ENCODE assay signal across 8 cellular contexts in genomic region chrX:72304877-72305276, GRCh38. TPM values are rescaled to one million over a fixed set of nuclear protein-coding genes. Genes with fewer than 3 reads are reported as not detected.
DNase-seq lines count a peak whose midpoint lies in the region; ATAC-seq, FAIRE-seq and TF ChIP-seq lines count a peak whose summit lies in the region.

No MANE protein-coding gene starts in this region.

- H3K4me3 Mint-ChIP-seq in GM23338, result peak overlapping the region; percentile 74

- H3K4me2 ChIP-seq in GM23338 (peak overlapping the region; percentile 78), fibroblast of lung (ENCODE audit: extremely low read depth, insufficient read depth, low read length) (peak overlapping the region; percentile 44)

- H3K27me3 ChIP-seq in GM23338 (ENCODE audit: insufficient read depth), result peaks cover 78% of the 10 kb centered on the region
- H3K27me3 ChIP-seq in fibroblast of lung (ENCODE audit: control insufficient read depth, insufficient read depth, low read length), result peaks cover 71% of the 10 kb centered on the region

- H3K4me1 Mint-ChIP-seq in GM23338, result peaks cover 10% of the 10 kb centered on the region; the same call in 2 of the 3 replicates

- ATAC-seq in GM23338 (0 out of 3 replicates have a peak, but pooled peaks have one; percentile 3), SK-N-SH treated with all-trans-retinoic acid at 6 μM for 48 hours (0 out of 3 replicates have a peak, but pooled peaks have one; percentile 2), GM18873 (IDR thresholded peaks at IDR 0.05; ENCODE audit: low FRiP score, unreplicated experiment) (no peak), HG03139 (IDR thresholded peaks at IDR 0.05; ENCODE audit: unreplicated experiment) (no peak), GM19023 (IDR thresholded peaks at IDR 0.05; ENCODE audit: unreplicated experiment) (no peak)

- no peak for FAIRE-seq in RCC 7860 (lab: Jason Lieb, UNC)

- H3K9me3 Mint-ChIP-seq in GM23338, result 0 out of 3 replicates have a peak, but pooled peaks cover 4% of the 10 kb centered on the region

- H2AFZ ChIP-seq in GM23338 (peak overlapping the region; percentile 59), fibroblast of lung (ENCODE audit: low read length) (no peak overlapping the region)

- H3K36me3 ChIP-seq in GM23338 (ENCODE audit: insufficient read depth), result no peaks in the 10 kb centered on the region
- no peaks in the 10 kb centered on the region for H3K36me3 ChIP-seq in fibroblast of lung (ENCODE audit: control insufficient read depth, insufficient read depth, low read length)

- TF ChIP-seq CTCF in GM23338 (conservative IDR thresholded peaks at IDR 0.05; ENCODE audit: low read depth in 2 of 2), result no peak
- TF ChIP-seq CTCF in fibroblast of lung (conservative IDR thresholded peaks at IDR 0.05 in 1 of 2, IDR thresholded peaks at IDR 0.05 in 1 of 2; ENCODE audit: low read depth in 1 of 2, low read length in 2 of 2), result no peak
- no peak for TF ChIP-seq CTCF in retinal pigment epithelial cell (conservative IDR thresholded peaks at IDR 0.05; ENCODE audit: low read depth, low read length)

- peaks cover 3% of the 10 kb centered on the region; the same call in 1 of the 2 replicates for H3F3A ChIP-seq in GM23338 (replicated peaks; ENCODE audit: low read depth)

- H3K27ac ChIP-seq in GM23338 (ENCODE audit: low read depth) (no peak overlapping the region), fibroblast of lung (ENCODE audit: insufficient read depth, low read length) (no peak overlapping the region)

- no peaks in the 10 kb centered on the region for H3K9me2 ChIP-seq in GM23338 (ENCODE audit: insufficient read depth)

- H3K9ac ChIP-seq in fibroblast of lung (ENCODE audit: insufficient read depth, low read length), result no peak overlapping the region

- H3K4me1 ChIP-seq in GM23338 (ENCODE audit: insufficient read depth) (0 out of 2 replicates have a peak, but pooled peaks cover 5% of the 10 kb centered on the region), fibroblast of lung (ENCODE audit: control insufficient read depth, extremely low read depth, insufficient read depth, low read length) (no peaks in the 10 kb centered on the region)

- no peaks in the 10 kb centered on the region for H4K20me1 ChIP-seq in GM23338 (replicated peaks; ENCODE audit: insufficient read depth)
- H4K20me1 ChIP-seq in fibroblast of lung (ENCODE audit: control insufficient read depth, extremely low read depth, insufficient read depth, low read length), result no peaks in the 10 kb centered on the region

- no peak overlapping the region for H3K27ac Mint-ChIP-seq in GM23338

- H3K4me3 ChIP-seq in GM23338 (peak overlapping the region; percentile 58), fibroblast of lung (replicated peaks in 1 of 4; ENCODE audit: control extremely low read depth in 1 of 4, insufficient read depth in 1 of 4, low read depth in 3 of 4, low read length in 4 of 4) (peak overlapping the region in 2 of 4 experiments; percentile 23 to 27), retinal pigment epithelial cell (ENCODE audit: low read length) (peak overlapping the region; percentile 30)

- H3K27me3 Mint-ChIP-seq in GM23338 (ENCODE audit: insufficient read depth, low read depth, poor library complexity), result peaks cover 67% of the 10 kb centered on the region

- H3K9me3 ChIP-seq in fibroblast of lung (ENCODE audit: control insufficient read depth, insufficient read depth, low read depth, low read length), result no peaks in the 10 kb centered on the region

- H3K36me3 Mint-ChIP-seq in GM23338 (ENCODE audit: low read depth), result peaks cover 3% of the 10 kb centered on the region; the same call in 1 of the 3 replicates

- H3K79me2 ChIP-seq in GM23338 (replicated peaks; ENCODE audit: insufficient read depth) (no peaks in the 10 kb centered on the region), fibroblast of lung (ENCODE audit: control insufficient read depth, insufficient read depth, low read length) (no peaks in the 10 kb centered on the region)

- DNase-seq in GM23338 (ENCODE audit: low spot score) (peak; percentile 28), fibroblast of lung (ENCODE audit: low read depth in 2 of 2) (no peak), retinal pigment epithelial cell (ENCODE audit: low read depth) (no peak), RCC 7860 (ENCODE audit: low spot score) (no peak)

TF ChIP-seq in SK-N-SH treated with all-trans-retinoic acid at 6 μM for 48 hours, 23 proteins besides CTCF, POLR2A, EP300 and RAD21:
- no peak for TF ChIP-seq ZC3H10 (CRISPR knock-in tag; IDR thresholded peaks at IDR 0.05)
- TF ChIP-seq OSR1 (CRISPR knock-in tag; IDR thresholded peaks at IDR 0.05), result no peak
- TF ChIP-seq CSRNP3 (CRISPR knock-in tag; IDR thresholded peaks at IDR 0.05), result no peak
- TF ChIP-seq PATZ1 (CRISPR knock-in tag; IDR thresholded peaks at IDR 0.05; ENCODE audit: borderline replicate concordance), result no peak
- TF ChIP-seq ZNF565 (CRISPR knock-in tag; conservative IDR thresholded peaks at IDR 0.05; ENCODE audit: low read depth), result no peak
- no peak for TF ChIP-seq ZFP3 (CRISPR knock-in tag; IDR thresholded peaks at IDR 0.05)
- TF ChIP-seq ZNF70 (CRISPR knock-in tag; IDR thresholded peaks at IDR 0.05), result no peak
- TF ChIP-seq GLIS3 (CRISPR knock-in tag; IDR thresholded peaks at IDR 0.05), result no peak
- no peak for TF ChIP-seq TOX (CRISPR knock-in tag; IDR thresholded peaks at IDR 0.05; ENCODE audit: borderline replicate concordance)
- no peak for TF ChIP-seq POU6F1 (CRISPR knock-in tag; IDR thresholded peaks at IDR 0.05; ENCODE audit: borderline replicate concordance, low read depth)
- TF ChIP-seq SNAI2 (CRISPR knock-in tag; IDR thresholded peaks at IDR 0.05), result no peak
- no peak for TF ChIP-seq ZNF8 (CRISPR knock-in tag; IDR thresholded peaks at IDR 0.05)
- TF ChIP-seq ARNTL (CRISPR knock-in tag; IDR thresholded peaks at IDR 0.05; ENCODE audit: borderline replicate concordance, low read depth), result no peak
- TF ChIP-seq ZFP30 (CRISPR knock-in tag; IDR thresholded peaks at IDR 0.05), result no peak
- no peak for TF ChIP-seq CSDC2 (CRISPR knock-in tag; IDR thresholded peaks at IDR 0.05)
- TF ChIP-seq BACH2 (CRISPR knock-in tag; IDR thresholded peaks at IDR 0.05; ENCODE audit: borderline replicate concordance), result no peak
- no peak for TF ChIP-seq RARB (CRISPR knock-in tag; IDR thresholded peaks at IDR 0.05)
- TF ChIP-seq ISL1 (CRISPR knock-in tag; IDR thresholded peaks at IDR 0.05), result no peak
- TF ChIP-seq PPARA (CRISPR knock-in tag; IDR thresholded peaks at IDR 0.05; ENCODE audit: borderline replicate concordance), result no peak
- TF ChIP-seq ESRRG (CRISPR knock-in tag; IDR thresholded peaks at IDR 0.05), result no peak

RNA-seq across cellular contexts. Expression of gene CITED1, which starts 0.8 kb away (rescaled TPM):
- total RNA-seq in GM23338 (2014; rRNA removed; shearing (Covaris generic)), result 0.45 and 2.1 TPM in 2 replicates
- polyA plus RNA-seq in GM23338 (2016; fragmentation: Nextera tagmentation; extraction: Ambion mirVana) (1.1 and 2.0 TPM in 2 replicates), fibroblast of lung (not detected in 2 replicates)
- total RNA-seq in fibroblast of lung, result 0.17 TPM in 1 of 2 replicates, not detected in the other
- 0.20 TPM in 1 of 2 replicates, not detected in the other for polyA plus RNA-seq in fibroblast of lung (2012)
- polyA minus RNA-seq in fibroblast of lung (ENCODE audit: low replicate concordance), result 1.2 TPM in 1 of 2 replicates, not detected in the other

RNA-seq across cellular contexts. Expression of gene RPS4X, which starts 27.8 kb away (rescaled TPM):
- total RNA-seq in GM23338 (2014; rRNA removed; shearing (Covaris generic)), result 550 and 572 TPM in 2 replicates
- polyA plus RNA-seq in GM23338 (2016; fragmentation: Nextera tagmentation; extraction: Ambion mirVana) (648 and 664 TPM in 2 replicates), fibroblast of lung (1,529 and 2,318 TPM in 2 replicates)
- 776 and 877 TPM in 2 replicates for total RNA-seq in fibroblast of lung
- polyA plus RNA-seq in fibroblast of lung (2012), result 1,000 and 1,340 TPM in 2 replicates
- 441 and 532 TPM in 2 replicates for polyA minus RNA-seq in fibroblast of lung (ENCODE audit: low replicate concordance)

Comparison
In these comparisons a context has a peak if more than half of its experiments do, and no peak if none do; other contexts are left out.
1. ATAC-seq: peak in GM23338 (single experiment) and SK-N-SH treated with all-trans-retinoic acid at 6 μM for 48 hours (single experiment); none in GM18873 (single experiment), HG03139 (single experiment) and GM19023 (single experiment).